In the genomic region with DNA sequence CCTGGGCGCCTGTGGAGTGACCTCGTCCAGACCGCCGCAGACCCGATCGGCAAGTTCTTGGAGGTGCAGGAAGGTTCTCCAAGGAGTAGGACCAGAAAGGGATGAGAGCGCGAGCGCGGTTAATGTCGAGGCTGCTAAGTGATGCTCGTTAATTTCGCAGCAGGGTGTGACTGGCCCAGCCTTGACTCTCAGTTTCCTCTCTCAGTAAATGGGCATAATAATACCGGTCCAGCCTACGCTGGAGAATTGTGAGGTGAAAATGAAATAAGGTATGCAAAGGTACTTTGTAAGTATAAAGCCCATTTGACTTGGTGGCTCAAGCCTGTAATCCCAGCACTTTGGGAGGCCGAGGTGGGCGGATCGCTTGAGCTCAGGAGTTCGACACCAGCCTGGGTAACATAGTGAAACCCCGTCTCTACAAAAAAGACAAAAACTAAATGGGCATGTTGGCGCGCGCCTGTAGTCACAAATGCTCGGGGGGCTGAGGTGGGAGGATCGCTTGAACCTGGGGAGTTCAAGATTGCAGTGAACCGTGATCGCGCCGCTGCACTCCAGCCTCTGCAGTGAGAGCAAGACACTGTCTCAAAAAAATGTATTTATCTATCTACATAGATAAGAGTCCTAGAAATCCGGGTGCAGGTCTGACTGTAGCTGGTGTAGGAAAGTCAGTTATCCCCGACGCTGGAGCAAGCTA, we compare ENCODE assay signal across 8 cellular contexts. TPM values are rescaled to one million over a fixed set of nuclear protein-coding genes. Genes with fewer than 3 reads are reported as not detected.
DNase-seq lines count a peak whose midpoint lies in the region; ATAC-seq, FAIRE-seq and TF ChIP-seq lines count a peak whose summit lies in the region.

No MANE protein-coding gene starts in this region.

- intact Hi-C loops in kidney (cut with DNase I), result no loop called here

- no peak for FAIRE-seq in kidney (lab: Jason Lieb, UNC)

- H3K9me3 ChIP-seq in adipocyte (ENCODE audit: control insufficient read depth, low read length) (no peaks in the 10 kb centered on the region), kidney (ENCODE audit: control insufficient read depth in 1 of 2, low read length in 2 of 2) (no peaks in the 10 kb centered on the region)

- H3K27me3 ChIP-seq in adipocyte (replicated peaks; ENCODE audit: control insufficient read depth, insufficient read depth, low read length), result no peaks in the 10 kb centered on the region

- TF ChIP-seq CTCF in GM12864 (IDR thresholded peaks at IDR 0.05; ENCODE audit: low read depth, low read length, missing control alignments), result no peak
- no peak for TF ChIP-seq CTCF in kidney (IDR thresholded peaks at IDR 0.05; ENCODE audit: borderline replicate concordance, extremely low read depth, insufficient read depth)

- H3K4me1 ChIP-seq in adipocyte (ENCODE audit: control insufficient read depth, insufficient read depth, low read length) (peaks cover 9% of the 10 kb centered on the region), kidney (ENCODE audit: control insufficient read depth in 1 of 2, insufficient read depth in 1 of 2, low read depth in 1 of 2, low read length in 2 of 2) (peaks cover 4 to 10% of the 10 kb centered on the region in 2 donors)

- peak overlapping the region; percentile 72 to 95 for H3K27ac ChIP-seq in kidney (ENCODE audit: low read depth in 2 of 2, low read length in 2 of 2)

- no peak for DNase-seq in GM12864 (ENCODE audit: low read depth)
- DNase-seq in HT-29 (ENCODE audit: low spot score), result peak; percentile 60
- DNase-seq in adipocyte (ENCODE audit: low read depth), result peak; percentile 4
- DNase-seq in kidney, result peak; percentile 72
- DNase-seq in superior temporal gyrus (ENCODE audit: extremely low spot score), result peak; percentile 78
- no peak for DNase-seq in OCI-M1 (lab: John Stamatoyannopoulos, UW)
- DNase-seq in NCI-H524 treated with DMSO at 0.1 percent for 48 hours (lab: John Stamatoyannopoulos, UW), result no peak

- H3K9ac ChIP-seq in adipocyte (ENCODE audit: low read length) (peak overlapping the region; percentile 94), kidney (ENCODE audit: low read length in 2 of 2) (peak overlapping the region; percentile 85 to 89)

- no peak for ATAC-seq in GM21367 (IDR thresholded peaks at IDR 0.05; ENCODE audit: unreplicated experiment)

- H3K4me3 ChIP-seq in GM12864 (ENCODE audit: low read depth, low read length), result peak overlapping the region; percentile 89
- H3K4me3 ChIP-seq in adipocyte (ENCODE audit: low read length), result peak overlapping the region; percentile 93
- H3K4me3 ChIP-seq in kidney (ENCODE audit: low read length in 2 of 2), result peak overlapping the region; percentile 91 to 98

- H3K36me3 ChIP-seq in adipocyte (ENCODE audit: control insufficient read depth, insufficient read depth, low read length, severe bottlenecking), result no peaks in the 10 kb centered on the region
- no peaks in the 10 kb centered on the region for H3K36me3 ChIP-seq in kidney (ENCODE audit: control insufficient read depth in 1 of 2, insufficient read depth in 2 of 2, low read length in 2 of 2)

RNA-seq across cellular contexts. Expression of a gene that starts 0.6 kb away (rescaled TPM):
- 4.4 and 5.1 TPM in 2 replicates for total RNA-seq in HT-29 (2014; rRNA removed; shearing (Covaris generic))
- 29.9 TPM for total RNA-seq in kidney
- 4.2 TPM for polyA plus RNA-seq in kidney (ENCODE audit: insufficient read depth, low read depth, low replicate concordance)

Comparison
In these comparisons a context has a peak if more than half of its experiments do, and no peak if none do; other contexts are left out.
1. DNase-seq: peak in HT-29 (single experiment), adipocyte (single experiment), kidney (single experiment) and superior temporal gyrus (single experiment); none in GM12864 (single experiment), OCI-M1 (single experiment) and NCI-H524 treated with DMSO at 0.1 percent for 48 hours (single experiment).
2. Peak in every context shown above with its lines, with median percentiles within 50 percentile points of each other: H3K4me3 ChIP-seq.